ENCODE assay signal across 25 cellular contexts in the genomic region with DNA sequence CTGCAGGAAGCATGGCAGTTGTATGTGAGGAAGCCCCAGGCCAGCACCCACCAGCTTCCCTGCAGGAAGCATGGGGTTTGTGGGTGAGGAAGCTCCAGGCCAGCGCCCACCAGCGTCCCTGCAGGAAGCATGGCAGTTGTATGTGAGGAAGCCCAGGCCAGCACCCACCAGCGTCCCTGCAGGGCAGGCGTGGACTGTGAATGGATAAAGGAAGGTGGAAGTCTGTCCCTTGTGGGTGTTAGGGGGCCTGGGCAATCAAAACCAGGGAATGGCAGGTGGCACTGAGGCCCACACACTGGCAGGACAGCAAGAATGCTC.
"Had no signal": no experiment of that assay in that cellular context is flagged by ENCODE, and none has a peak within 500 bp of the region (broad histone marks: within the 10 kb centered on the region; RNA-seq: fewer than 3 reads in every experiment).

No MANE protein-coding gene starts in this region.

- H3K9me3 Mint-ChIP-seq: T-helper 1 cell treated with Interleukin-12 subunit alpha and Interleukin-12 subunit beta and Interleukin-4 antibody, amounts not matched to agents 30 μg/mL and 1 μg/mL, for 36 hours had no signal

- H3K4me1 Mint-ChIP-seq: nephron had no signal

- H3K9me3 ChIP-seq: body of pancreas, lower lobe of right lung, right lobe of liver, transverse colon, uterus had no signal

- H3K27me3 ChIP-seq: body of pancreas, cardiac muscle cell, foreskin keratinocyte, right lobe of liver, transverse colon, uterus had no signal

- H3K36me3 ChIP-seq: uterus had no signal

- H3K4me1 ChIP-seq: body of pancreas, lower lobe of right lung, right lobe of liver, transverse colon, uterus had no signal

- ATAC-seq: activated CD8-positive, alpha-beta memory T cell treated with anti-CD3 and anti-CD28 coated beads, Interleukin-2, amount 10 ng/mL, durations not matched to agents 7 days and 5 days; body of pancreas; foreskin keratinocyte; left lobe of liver had no signal

- H3K27ac Mint-ChIP-seq: activated CD4-positive, alpha-beta memory T cell treated with anti-CD3 and anti-CD28 coated beads for 36 hours; activated CD8-positive, alpha-beta memory T cell treated with anti-CD3 and anti-CD28 coated beads, Interleukin-2, amount 10 ng/mL, durations not matched to agents 7 days and 5 days; nephron; T-helper 1 cell treated with Interleukin-12 subunit alpha and Interleukin-12 subunit beta and Interleukin-4 antibody, amounts not matched to agents 30 μg/mL and 1 μg/mL, for 36 hours had no signal

- H3K4me3 Mint-ChIP-seq: activated CD4-positive, alpha-beta memory T cell treated with anti-CD3 and anti-CD28 coated beads for 36 hours; activated CD8-positive, alpha-beta memory T cell treated with anti-CD3 and anti-CD28 coated beads, Interleukin-2, amount 10 ng/mL, durations not matched to agents 7 days and 5 days; nephron; T-helper 1 cell treated with Interleukin-12 subunit alpha and Interleukin-12 subunit beta and Interleukin-4 antibody, amounts not matched to agents 30 μg/mL and 1 μg/mL, for 36 hours had no signal

- H3K4me3 ChIP-seq: body of pancreas, cardiac muscle cell, lower lobe of right lung, right lobe of liver, skin epidermis, transverse colon, uterus had no signal

- H3K27ac ChIP-seq: body of pancreas, cardiac muscle cell, foreskin keratinocyte, lower lobe of right lung, right lobe of liver, skin epidermis, transverse colon, uterus had no signal

- H3K27me3 Mint-ChIP-seq: activated CD4-positive, alpha-beta memory T cell treated with anti-CD3 and anti-CD28 coated beads for 36 hours; activated CD8-positive, alpha-beta memory T cell treated with anti-CD3 and anti-CD28 coated beads, Interleukin-2, amount 10 ng/mL, durations not matched to agents 7 days and 5 days had no signal

- DNase-seq: activated CD4-positive, alpha-beta memory T cell treated with anti-CD3 and anti-CD28 coated beads for 36 hours; activated CD4-positive, alpha-beta T cell treated with anti-CD3 and anti-CD28 coated beads for 4 hours; activated CD4-positive, CD25-positive, alpha-beta regulatory T cell; activated CD8-positive, alpha-beta memory T cell treated with anti-CD3 and anti-CD28 coated beads, Interleukin-2, amount 10 ng/mL, durations not matched to agents 7 days and 5 days; activated effector memory CD4-positive, alpha-beta T cell treated with anti-CD3 and anti-CD28 coated beads, Interleukin-2, amount 50 U/mL, for 16 hours; activated naive CD4-positive, alpha-beta T cell treated with anti-CD3 and anti-CD28 coated beads, Interleukin-2, amount 50 U/mL, for 16 hours; activated T-cell treated with anti-CD3 and anti-CD28 coated beads for 4 hours; anterior cingulate cortex; body of pancreas; dermis blood vessel endothelial cell; effector CD8-positive, alpha-beta T cell; foreskin keratinocyte; lower lobe of right lung; midbrain; nucleus accumbens; right lobe of liver; stimulated activated CD4-positive, alpha-beta T cell treated with anti-CD3 and anti-CD28 coated beads, Interleukin-1b, Interleukin-23, amount 100 ng/mL, for 48 hours; T1000; transverse colon; uterus had no signal
